ENCODE assay signal across 1 cellular context in genomic region chr4:69060651-69061308, GRCh38.
TF ChIP-seq lines count a peak whose summit lies in the region.

No MANE protein-coding gene starts in this region.

TF ChIP-seq in K562, 482 proteins besides CTCF, POLR2A, EP300 and RAD21 (continued from another document):
- 0 out of 2 replicates have a peak, but pooled peaks have one; percentile 17 for TF ChIP-seq DEAF1 (CRISPR knock-in tag; IDR thresholded peaks at IDR 0.05)
- no peak for TF ChIP-seq POU5F1 (IDR thresholded peaks at IDR 0.05; ENCODE audit: borderline replicate concordance, low read depth, low read length, partially characterized antibody)
